ENCODE assay signal across 16 cellular contexts in the genomic region with DNA sequence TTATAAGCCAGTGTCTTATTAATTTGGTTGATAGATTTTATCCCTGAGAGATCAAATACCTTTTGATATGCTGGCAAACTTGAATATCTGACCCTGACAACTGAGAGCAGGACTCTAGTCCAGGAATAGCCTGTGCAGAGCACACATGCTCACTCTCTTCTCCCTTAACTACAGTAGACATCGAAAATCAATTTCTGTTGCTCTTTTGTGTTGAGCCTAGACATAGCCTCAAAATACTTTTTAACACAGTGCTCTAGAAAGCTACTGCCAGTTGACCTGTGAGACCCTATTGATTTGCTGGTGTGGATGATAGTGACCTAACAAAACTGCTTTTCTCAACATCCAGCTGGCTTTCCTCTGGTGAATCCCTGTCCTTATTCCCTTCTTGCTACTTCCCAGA.
DNase-seq lines count a peak whose midpoint lies in the region; ATAC-seq and TF ChIP-seq lines count a peak whose summit lies in the region.
"Had no signal": no experiment of that assay in that cellular context is flagged by ENCODE, and none has a peak within 500 bp of the region (broad histone marks: within the 10 kb centered on the region; RNA-seq: fewer than 3 reads in every experiment).

No MANE protein-coding gene starts in this region.

- TF ChIP-seq RAD21 in liver (IDR thresholded peaks at IDR 0.05): peak in 1 of 2 donors; percentile 18

- ATAC-seq in left lobe of liver (peak; percentile 93), GM21825 (IDR thresholded peaks at IDR 0.05; ENCODE audit: unreplicated experiment) (no peak)

- peaks cover 0 to 21% (median 13%) of the 10 kb centered on the region in 4 donors for H3K4me1 ChIP-seq in liver (ENCODE audit: control insufficient read depth in 4 of 4, insufficient read depth in 4 of 4, low read length in 3 of 4)
- H3K4me1 ChIP-seq: BLaER1 treated with 17β-estradiol and CSF1 and Interleukin-3, amounts not matched to agents 10 nM and 100 nM; Caco-2 had no signal

- no peaks in the 10 kb centered on the region for H3K36me3 ChIP-seq in liver (ENCODE audit: control insufficient read depth in 4 of 4, insufficient read depth in 3 of 4, low read depth in 1 of 4, low read length in 3 of 4)

- no peak for DNase-seq in left lobe of liver (ENCODE audit: low spot score)
- DNase-seq in Ammon's horn (ENCODE audit: low spot score): no peak
- DNase-seq in COLO829 (ENCODE audit: low spot score): no peak
- DNase-seq: 8988T; ACHN; Caco-2; Calu3; CD4-positive, alpha-beta memory T cell; CD4-positive, CD25-positive, alpha-beta regulatory T cell; CD8-positive, alpha-beta memory T cell; DMS79 treated with DMSO at 0.1 percent for 48 hours; GF-D8 had no signal

- no peaks in the 10 kb centered on the region for H3K27me3 ChIP-seq in liver (ENCODE audit: control insufficient read depth in 4 of 4, insufficient read depth in 4 of 4, low read length in 3 of 4)
- H3K27me3 ChIP-seq: BLaER1 treated with 17β-estradiol and CSF1 and Interleukin-3, amounts not matched to agents 10 nM and 100 nM had no signal

- no peaks in the 10 kb centered on the region for H3K9me3 ChIP-seq in liver (ENCODE audit: control insufficient read depth in 4 of 4, low read length in 3 of 4)
- H3K9me3 ChIP-seq: Caco-2 had no signal

- H3K4me3 ChIP-seq in liver (ENCODE audit: low read depth in 1 of 3, low read length in 3 of 3): no peak overlapping the region
- H3K4me3 ChIP-seq: BLaER1 treated with 17β-estradiol and CSF1 and Interleukin-3, amounts not matched to agents 10 nM and 100 nM had no signal

- WGBS in liver: 37% methylated on average over 1 of the region's 1 CpG

- H3K9ac ChIP-seq in liver (ENCODE audit: low read depth in 1 of 2, low read length in 2 of 2): no peak overlapping the region
- H3K9ac ChIP-seq: BLaER1 treated with 17β-estradiol and CSF1 and Interleukin-3, amounts not matched to agents 10 nM and 100 nM had no signal

- no peak for TF ChIP-seq CTCF in liver (IDR thresholded peaks at IDR 0.05; ENCODE audit: low read depth, low read length, missing input control)

- H3K27ac ChIP-seq in liver (ENCODE audit: low read depth in 1 of 2, low read length in 2 of 2): no peak overlapping the region
- H3K27ac ChIP-seq: BLaER1 treated with 17β-estradiol and CSF1 and Interleukin-3, amounts not matched to agents 10 nM and 100 nM; C4-2B had no signal

TF ChIP-seq in liver, 16 proteins besides CTCF, POLR2A, EP300 and RAD21:
- TF ChIP-seq HNF4A (conservative IDR thresholded peaks at IDR 0.05) (peak; percentile 55 to 57), RXRA (IDR thresholded peaks at IDR 0.05) (peak; percentile 36 to 50), TAF1 (conservative IDR thresholded peaks at IDR 0.05) (no peak)
